In the genomic region with DNA sequence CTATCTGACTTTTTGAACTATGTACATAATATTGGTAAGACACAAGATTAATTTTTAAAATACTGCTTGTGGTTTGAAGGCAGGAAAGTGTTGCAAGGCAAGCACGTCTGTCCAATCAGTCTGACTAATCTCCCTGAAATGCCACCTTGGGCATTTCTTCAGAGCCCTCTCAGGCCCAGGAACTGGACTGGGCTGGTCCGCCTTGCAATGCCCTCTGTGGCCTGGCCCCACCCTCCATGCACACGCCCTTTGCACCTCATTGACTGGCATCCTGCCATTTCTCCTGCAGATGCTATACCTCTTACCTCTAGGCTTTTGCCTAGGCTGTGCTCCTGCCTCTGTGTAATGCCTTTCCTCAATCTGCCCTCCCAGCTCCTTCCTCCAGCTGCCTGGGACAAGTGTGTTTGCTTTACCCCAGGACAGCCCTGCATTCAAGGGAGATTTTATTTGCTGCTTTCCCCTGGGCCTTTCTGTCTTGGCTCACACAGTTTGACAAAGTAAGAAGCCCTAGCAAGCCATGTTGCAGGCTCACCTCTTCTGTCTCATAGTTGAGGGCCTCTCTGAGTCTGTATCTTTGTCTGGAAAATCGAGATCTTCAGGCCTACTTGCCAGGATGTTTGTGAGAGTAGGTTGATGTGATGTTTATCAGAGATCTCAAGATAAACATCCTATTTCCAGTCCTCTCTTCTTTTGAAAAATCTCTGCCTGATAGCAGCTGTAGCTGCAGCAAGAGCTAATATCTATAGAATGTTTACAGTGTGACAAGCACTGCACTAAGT, we compare ENCODE assay signal across 9 cellular contexts.
DNase-seq lines count a peak whose midpoint lies in the region; TF ChIP-seq lines count a peak whose summit lies in the region.
"Had no signal": no experiment of that assay in that cellular context is flagged by ENCODE, and none has a peak within 500 bp of the region (broad histone marks: within the 10 kb centered on the region; RNA-seq: fewer than 3 reads in every experiment).

No MANE protein-coding gene starts in this region.

- H3K27me3 Mint-ChIP-seq in activated naive CD8-positive, alpha-beta T cell treated with anti-CD3 and anti-CD28 coated beads for 36 hours: peaks cover 6% of the 10 kb centered on the region
- H3K27me3 Mint-ChIP-seq: activated B cell treated with CpG ODN at 0.5 μM for 24 hours had no signal

- no peaks in the 10 kb centered on the region for H3K9me3 Mint-ChIP-seq in activated naive CD8-positive, alpha-beta T cell treated with anti-CD3 and anti-CD28 coated beads for 36 hours

- H3K27ac Mint-ChIP-seq in activated naive CD8-positive, alpha-beta T cell treated with anti-CD3 and anti-CD28 coated beads for 36 hours: no peak overlapping the region
- H3K27ac Mint-ChIP-seq: activated B cell treated with CpG ODN at 0.5 μM for 24 hours had no signal

- no peaks in the 10 kb centered on the region for H3K36me3 Mint-ChIP-seq in activated naive CD8-positive, alpha-beta T cell treated with anti-CD3 and anti-CD28 coated beads for 36 hours

- intact Hi-C loops in dorsolateral prefrontal cortex (cut with DNase I): no loop called here

- in situ Hi-C loops in ACHN (cut with HindIII; ENCODE audit: low pct_ligation_motif_present, low pct_unique_long_range_greater_than_20kb, low sequenced_read_pairs): no loop called here

- TF ChIP-seq CTCF in VCaP (conservative IDR thresholded peaks at IDR 0.05) (no peak), dorsolateral prefrontal cortex (IDR thresholded peaks at IDR 0.05 in 54 of 56, conservative IDR thresholded peaks at IDR 0.05 in 2 of 56; ENCODE audit: low read depth in 1 of 56, partially characterized antibody in 56 of 56) (no peak)

- no peak overlapping the region for H3K4me3 ChIP-seq in dorsolateral prefrontal cortex

- no peaks in the 10 kb centered on the region for H3K27me3 ChIP-seq in dorsolateral prefrontal cortex

- DNase-seq in ACHN (peak; percentile 88), Kasumi-1 (lab: John Stamatoyannopoulos, UW) (peak; percentile 13 to 26), kidney glomerular epithelial cell (lab: John Stamatoyannopoulos, UW) (peak; percentile 79), dorsolateral prefrontal cortex (no peak), mesenteric fat pad (ENCODE audit: low spot score) (no peak)
- no peak for DNase-seq in activated naive CD8-positive, alpha-beta T cell treated with anti-CD3 and anti-CD28 coated beads for 36 hours
- no peak for DNase-seq in activated naive CD4-positive, alpha-beta T cell treated with Interleukin-2 at 50 U/mL for 16 hours
- DNase-seq: activated B cell treated with CpG ODN at 0.5 μM for 24 hours had no signal

- H3K4me1 Mint-ChIP-seq in activated naive CD8-positive, alpha-beta T cell treated with anti-CD3 and anti-CD28 coated beads for 36 hours: peaks cover 26% of the 10 kb centered on the region

- H3K4me3 Mint-ChIP-seq in activated naive CD8-positive, alpha-beta T cell treated with anti-CD3 and anti-CD28 coated beads for 36 hours: no peak overlapping the region
- H3K4me3 Mint-ChIP-seq: activated B cell treated with CpG ODN at 0.5 μM for 24 hours had no signal

- H3K27ac ChIP-seq in VCaP (peak overlapping the region; percentile 66), dorsolateral prefrontal cortex (no peak overlapping the region)

Comparison
In these comparisons a context has a peak if more than half of its experiments do, and no peak if none do; other contexts are left out.
1. DNase-seq: peak in ACHN (single experiment), Kasumi-1 (2 of 2) and kidney glomerular epithelial cell (single experiment); none in dorsolateral prefrontal cortex (0 of 10), activated naive CD8-positive, alpha-beta T cell treated with anti-CD3 and anti-CD28 coated beads for 36 hours (single experiment), mesenteric fat pad (single experiment) and activated naive CD4-positive, alpha-beta T cell treated with Interleukin-2 at 50 U/mL for 16 hours (single experiment).